In genomic region chr14:90105756-90106155, GRCh38 we compare ENCODE assay signal across 18 cellular contexts. TPM values are rescaled to one million over a fixed set of nuclear protein-coding genes. Genes with fewer than 3 reads are reported as not detected.
"Had no signal": no experiment of that assay in that cellular context is flagged by ENCODE, and none has a peak within 500 bp of the region (broad histone marks: within the 10 kb centered on the region; RNA-seq: fewer than 3 reads in every experiment).

No MANE protein-coding gene starts in this region.

- ATAC-seq: activated CD4-positive, CD25-positive, alpha-beta regulatory T cell treated with anti-CD3 and anti-CD28 coated beads, Interleukin-2, amount 50 U/mL, for 24 hours; left colon; naive thymus-derived CD8-positive, alpha-beta T cell; pancreas; stimulated activated memory B cell treated with anti-CD40 and anti-IgM and Interleukin-4, amounts not matched to agents 10 μg/mL and 1 μg/mL and 100 μg/mL, for 72 hours; T-cell had no signal

- H3K9me3 ChIP-seq: pancreas had no signal

- H3K27me3 ChIP-seq: pancreas had no signal

- DNase-seq: activated CD4-positive, alpha-beta T cell treated with anti-CD3 and anti-CD28 coated beads, Interleukin-2, amount 50 U/mL, for 1 hour; activated naive CD8-positive, alpha-beta T cell treated with anti-CD3 and anti-CD28 coated beads, Interleukin-2, amount 10 ng/mL, durations not matched to agents 7 days and 5 days; effector CD8-positive, alpha-beta T cell; foreskin melanocyte; left colon; naive thymus-derived CD8-positive, alpha-beta T cell; pancreas; stimulated activated CD4-positive, alpha-beta T cell treated with anti-CD3 and anti-CD28 coated beads, Interleukin-2, amount 100 ng/mL, for 48 hours; T-cell; T-helper 9 cell; trophoblast cell had no signal

- H3K27ac ChIP-seq: coronary artery, pancreas had no signal

- H3K4me3 ChIP-seq: coronary artery, pancreas had no signal

- H3K4me1 ChIP-seq: pancreas had no signal

- H3K36me3 ChIP-seq: pancreas had no signal

RNA-seq across cellular contexts. Expression of gene KCNK13, which starts 44.0 kb away (rescaled TPM):
- total RNA-seq: activated CD8-positive, alpha-beta memory T cell treated with anti-CD3 and anti-CD28 coated beads for 36 hours; activated T-helper 1 cell treated with anti-CD3 and anti-CD28 coated beads, Interleukin-12 subunit alpha, Interleukin-12 subunit beta, Interleukin-2, Interleukin-4 antibody, amounts not matched to agents 30 ng/mL and 10 ng/mL and 1 ng/mL, durations not matched to agents 14 hours and 24 hours and 36 hours; endothelial cell of umbilical vein; lung microvascular endothelial cell; naive thymus-derived CD8-positive, alpha-beta T cell; T-cell had no signal
- polyA plus RNA-seq: endothelial cell of umbilical vein; naive thymus-derived CD8-positive, alpha-beta T cell had no signal
